In the genomic region with DNA sequence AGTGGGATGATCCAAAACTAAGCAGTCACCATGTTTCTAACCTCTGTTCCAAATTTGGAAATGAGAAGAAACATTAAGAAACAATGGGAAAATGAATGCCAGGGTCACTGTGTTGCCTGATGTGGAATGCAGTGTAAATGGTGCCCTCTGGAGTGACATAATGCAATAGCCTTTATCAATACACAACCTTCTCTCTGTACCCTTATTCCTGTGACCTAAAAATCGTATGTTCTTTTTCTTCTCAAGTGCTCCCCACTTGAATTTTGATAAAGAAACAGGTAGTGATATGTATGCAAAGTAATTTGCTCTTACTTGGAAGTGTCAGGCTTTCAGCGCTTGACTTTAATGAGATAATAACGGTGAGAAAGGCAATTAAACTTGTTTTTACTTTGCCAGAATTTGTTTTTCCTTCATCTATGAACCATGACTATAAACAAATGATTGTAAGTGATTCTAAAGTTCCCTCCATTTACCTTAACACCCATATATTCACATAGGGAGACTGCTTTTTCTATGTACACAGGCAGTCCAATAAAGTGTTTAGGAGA, we compare ENCODE assay signal across 8 cellular contexts.
A peak's percentile ranks its signal among the peaks of the same experiment; 100 is the strongest.
DNase-seq lines count a peak whose midpoint lies in the region; ATAC-seq and TF ChIP-seq lines count a peak whose summit lies in the region.

No MANE protein-coding gene starts in this region.

- TF ChIP-seq CTCF in AG09319 (IDR thresholded peaks at IDR 0.05; ENCODE audit: low read depth, low read length) (peak; percentile 53), HL-60 (IDR thresholded peaks at IDR 0.05; ENCODE audit: insufficient read depth, low read length) (peak; percentile 4)

- DNase-seq in AG09319 (ENCODE audit: extremely low read depth, low read depth) (peak; percentile 25), HL-60 (ENCODE audit: low read depth in 1 of 2, low spot score in 1 of 2) (no peak), adipocyte (ENCODE audit: low read depth) (peak; percentile 45), kidney tubule cell (ENCODE audit: low spot score) (peak; percentile 53), mucosa of gallbladder (ENCODE audit: low spot score) (no peak)

- no peak overlapping the region for H3K4me3 ChIP-seq in HL-60 (replicated peaks; ENCODE audit: insufficient read depth, low read length)
- H3K4me3 ChIP-seq in adipocyte (ENCODE audit: low read length), result peak overlapping the region; percentile 29

- H3K36me3 ChIP-seq in adipocyte (ENCODE audit: control insufficient read depth, insufficient read depth, low read length, severe bottlenecking), result no peaks in the 10 kb centered on the region

- H3K27me3 ChIP-seq in HL-60 (ENCODE audit: insufficient read depth, poor library complexity, severe bottlenecking), result no peaks in the 10 kb centered on the region
- no peaks in the 10 kb centered on the region for H3K27me3 ChIP-seq in adipocyte (replicated peaks; ENCODE audit: control insufficient read depth, insufficient read depth, low read length)

- peaks cover 22% of the 10 kb centered on the region for H3K4me1 ChIP-seq in adipocyte (ENCODE audit: control insufficient read depth, insufficient read depth, low read length)

- H3K9ac ChIP-seq in adipocyte (ENCODE audit: low read length), result peak overlapping the region; percentile 32

- ATAC-seq in HG03439 (IDR thresholded peaks at IDR 0.05; ENCODE audit: unreplicated experiment) (no peak), GM21737 (IDR thresholded peaks at IDR 0.05; ENCODE audit: unreplicated experiment) (no peak), HG02973 (IDR thresholded peaks at IDR 0.05; ENCODE audit: unreplicated experiment) (no peak)

- H3K9me3 ChIP-seq in adipocyte (ENCODE audit: control insufficient read depth, low read length), result no peaks in the 10 kb centered on the region

- H3K27ac ChIP-seq in HL-60 (replicated peaks), result no peak overlapping the region

Comparison
In these comparisons a context has a peak if more than half of its experiments do, and no peak if none do; other contexts are left out.
1. DNase-seq: peak in AG09319 (single experiment), adipocyte (single experiment) and kidney tubule cell (single experiment); none in HL-60 (0 of 2) and mucosa of gallbladder (single experiment).